ENCODE assay signal across 20 cellular contexts in genomic region chr11:17907046-17907445, GRCh38.
"Had no signal": no experiment of that assay in that cellular context is flagged by ENCODE, and none has a peak within 500 bp of the region (broad histone marks: within the 10 kb centered on the region; RNA-seq: fewer than 3 reads in every experiment).

No MANE protein-coding gene starts in this region.

- H3K36me3 ChIP-seq: cardiac muscle cell, left lung, thoracic aorta, upper lobe of left lung had no signal

- H3K4me3 Mint-ChIP-seq: activated CD4-positive, alpha-beta memory T cell treated with anti-CD3 and anti-CD28 coated beads, Interleukin-2, amount 10 ng/mL, durations not matched to agents 7 days and 5 days; activated naive CD8-positive, alpha-beta T cell treated with anti-CD3 and anti-CD28 coated beads, Interleukin-2, amount 50 U/mL, for 24 hours; naive thymus-derived CD4-positive, alpha-beta T cell; neural crest cell; T-helper 17 cell had no signal

- H3K4me3 ChIP-seq: body of pancreas, cardiac muscle cell, hepatocyte, left lung, lung, sigmoid colon, smooth muscle cell, thoracic aorta, upper lobe of left lung had no signal

- DNase-seq: activated CD4-positive, alpha-beta memory T cell treated with anti-CD3 and anti-CD28 coated beads, Interleukin-2, amount 10 ng/mL, durations not matched to agents 7 days and 5 days; activated CD4-positive, alpha-beta T cell treated with anti-CD3 and anti-CD28 coated beads for 48 hours; activated gamma-delta T cell; activated naive CD4-positive, alpha-beta T cell treated with anti-CD3 and anti-CD28 coated beads, Interleukin-2, amount 50 U/mL, for 16 hours; activated naive CD8-positive, alpha-beta T cell treated with anti-CD3 and anti-CD28 coated beads, Interleukin-2, amount 50 U/mL, for 24 hours; effector CD4-positive, alpha-beta T cell; kidney glomerular epithelial cell; naive thymus-derived CD4-positive, alpha-beta T cell; sigmoid colon; stimulated activated naive CD4-positive, alpha-beta T cell; T-helper 17 cell had no signal

- H3K27ac Mint-ChIP-seq: activated CD4-positive, alpha-beta memory T cell treated with anti-CD3 and anti-CD28 coated beads, Interleukin-2, amount 10 ng/mL, durations not matched to agents 7 days and 5 days; activated naive CD8-positive, alpha-beta T cell treated with anti-CD3 and anti-CD28 coated beads, Interleukin-2, amount 50 U/mL, for 24 hours; naive thymus-derived CD4-positive, alpha-beta T cell had no signal

- H3K9me3 ChIP-seq: body of pancreas, left lung, sigmoid colon, thoracic aorta, upper lobe of left lung had no signal

- H3K4me2 ChIP-seq: hepatocyte, smooth muscle cell had no signal

- H3K27me3 Mint-ChIP-seq: activated CD4-positive, alpha-beta memory T cell treated with anti-CD3 and anti-CD28 coated beads, Interleukin-2, amount 10 ng/mL, durations not matched to agents 7 days and 5 days; activated naive CD8-positive, alpha-beta T cell treated with anti-CD3 and anti-CD28 coated beads, Interleukin-2, amount 50 U/mL, for 24 hours; naive thymus-derived CD4-positive, alpha-beta T cell; T-helper 17 cell had no signal

- H3K79me2 ChIP-seq: hepatocyte had no signal

- H3K27ac ChIP-seq: body of pancreas, cardiac muscle cell, hepatocyte, left lung, sigmoid colon, thoracic aorta, upper lobe of left lung had no signal

- H3K4me1 Mint-ChIP-seq: activated CD4-positive, alpha-beta memory T cell treated with anti-CD3 and anti-CD28 coated beads, Interleukin-2, amount 10 ng/mL, durations not matched to agents 7 days and 5 days; activated naive CD8-positive, alpha-beta T cell treated with anti-CD3 and anti-CD28 coated beads, Interleukin-2, amount 50 U/mL, for 24 hours; neural crest cell had no signal

- H3K27me3 ChIP-seq: body of pancreas, cardiac muscle cell, hepatocyte, left lung, sigmoid colon, upper lobe of left lung had no signal

- H3K9me3 Mint-ChIP-seq: activated CD4-positive, alpha-beta memory T cell treated with anti-CD3 and anti-CD28 coated beads, Interleukin-2, amount 10 ng/mL, durations not matched to agents 7 days and 5 days; activated naive CD8-positive, alpha-beta T cell treated with anti-CD3 and anti-CD28 coated beads, Interleukin-2, amount 50 U/mL, for 24 hours; naive thymus-derived CD4-positive, alpha-beta T cell; neural crest cell had no signal

- H2AFZ ChIP-seq: hepatocyte had no signal

- H3K4me1 ChIP-seq: body of pancreas, left lung, sigmoid colon, upper lobe of left lung had no signal

- ATAC-seq: activated naive CD8-positive, alpha-beta T cell treated with anti-CD3 and anti-CD28 coated beads, Interleukin-2, amount 50 U/mL, for 24 hours; body of pancreas; left lung; naive thymus-derived CD4-positive, alpha-beta T cell; T-helper 17 cell had no signal
